In genomic region chr15:36748743-36749142, GRCh38 we compare ENCODE assay signal across 29 cellular contexts.
"Had no signal": no experiment of that assay in that cellular context is flagged by ENCODE, and none has a peak within 500 bp of the region (broad histone marks: within the 10 kb centered on the region; RNA-seq: fewer than 3 reads in every experiment).

No MANE protein-coding gene starts in this region.

- FAIRE-seq: islet of Langerhans had no signal

- H3K4me3 Mint-ChIP-seq: endodermal cell; naive thymus-derived CD4-positive, alpha-beta T cell; stimulated activated memory B cell treated with anti-CD40 and anti-IgM and Interleukin-4, amounts not matched to agents 10 μg/mL and 1 μg/mL and 100 μg/mL, for 72 hours; type B pancreatic cell had no signal

- H3K9me3 ChIP-seq: esophagus muscularis mucosa, heart right ventricle, ovary, testis, tibial artery had no signal

- H3K27me3 ChIP-seq: esophagus muscularis mucosa, heart right ventricle, ovary, testis, tibial artery had no signal

- H3K4me3 ChIP-seq: esophagus muscularis mucosa, heart right ventricle, ovary, smooth muscle cell, testis, tibial artery had no signal

- H3K4me1 ChIP-seq: esophagus muscularis mucosa, testis, tibial artery had no signal

- H3K4me1 Mint-ChIP-seq: naive thymus-derived CD4-positive, alpha-beta T cell; stimulated activated memory B cell treated with anti-CD40 and anti-IgM and Interleukin-4, amounts not matched to agents 10 μg/mL and 1 μg/mL and 100 μg/mL, for 72 hours had no signal

- H3K4me2 ChIP-seq: smooth muscle cell had no signal

- ATAC-seq: heart right ventricle; left cardiac atrium; naive thymus-derived CD4-positive, alpha-beta T cell; sciatic nerve; stimulated activated memory B cell treated with anti-CD40 and anti-IgM and Interleukin-4, amounts not matched to agents 10 μg/mL and 1 μg/mL and 100 μg/mL, for 72 hours; stimulated activated naive CD8-positive, alpha-beta T cell treated with anti-CD3 and anti-CD28 coated beads, Interleukin-15, Interleukin-2, amounts not matched to agents 100 U/mL and 50 U/mL, for 24 hours had no signal

- DNase-seq: cerebellar nuclear complex; cortex of kidney; effector CD8-positive, alpha-beta T cell; endodermal cell; foreskin melanocyte; glutamatergic neuron; heart right ventricle; hippocampal formation; left cardiac atrium; mesenchymal stem cell; midbrain; naive thymus-derived CD4-positive, alpha-beta T cell; occipital lobe; ovary; posterior cingulate gyrus; retina; stimulated activated CD4-positive, alpha-beta T cell treated with anti-CD3 and anti-CD28 coated beads, Interleukin-12 subunit alpha, Interleukin-12 subunit beta, amount 100 ng/mL, for 4 hours; stimulated activated CD4-positive, alpha-beta T cell treated with anti-CD3 and anti-CD28 coated beads, Interleukin-2, amount 100 ng/mL, for 24 hours; stimulated activated CD4-positive, alpha-beta T cell treated with anti-CD3 and anti-CD28 coated beads, Interleukin-4, amount 100 ng/mL, for 24 hours; stimulated activated naive CD8-positive, alpha-beta T cell treated with anti-CD3 and anti-CD28 coated beads, Interleukin-15, Interleukin-2, amounts not matched to agents 100 U/mL and 50 U/mL, for 24 hours; substantia nigra; testis; tibial artery had no signal

- H3K9me3 Mint-ChIP-seq: endodermal cell, type B pancreatic cell had no signal

- H3K27ac ChIP-seq: esophagus muscularis mucosa, heart right ventricle, ovary, testis, tibial artery had no signal

- H3K27me3 Mint-ChIP-seq: naive thymus-derived CD4-positive, alpha-beta T cell; stimulated activated memory B cell treated with anti-CD40 and anti-IgM and Interleukin-4, amounts not matched to agents 10 μg/mL and 1 μg/mL and 100 μg/mL, for 72 hours; type B pancreatic cell had no signal

- H3K36me3 ChIP-seq: ovary had no signal

- H3K27ac Mint-ChIP-seq: endodermal cell; naive thymus-derived CD4-positive, alpha-beta T cell; stimulated activated memory B cell treated with anti-CD40 and anti-IgM and Interleukin-4, amounts not matched to agents 10 μg/mL and 1 μg/mL and 100 μg/mL, for 72 hours; type B pancreatic cell had no signal
